In the genomic region with DNA sequence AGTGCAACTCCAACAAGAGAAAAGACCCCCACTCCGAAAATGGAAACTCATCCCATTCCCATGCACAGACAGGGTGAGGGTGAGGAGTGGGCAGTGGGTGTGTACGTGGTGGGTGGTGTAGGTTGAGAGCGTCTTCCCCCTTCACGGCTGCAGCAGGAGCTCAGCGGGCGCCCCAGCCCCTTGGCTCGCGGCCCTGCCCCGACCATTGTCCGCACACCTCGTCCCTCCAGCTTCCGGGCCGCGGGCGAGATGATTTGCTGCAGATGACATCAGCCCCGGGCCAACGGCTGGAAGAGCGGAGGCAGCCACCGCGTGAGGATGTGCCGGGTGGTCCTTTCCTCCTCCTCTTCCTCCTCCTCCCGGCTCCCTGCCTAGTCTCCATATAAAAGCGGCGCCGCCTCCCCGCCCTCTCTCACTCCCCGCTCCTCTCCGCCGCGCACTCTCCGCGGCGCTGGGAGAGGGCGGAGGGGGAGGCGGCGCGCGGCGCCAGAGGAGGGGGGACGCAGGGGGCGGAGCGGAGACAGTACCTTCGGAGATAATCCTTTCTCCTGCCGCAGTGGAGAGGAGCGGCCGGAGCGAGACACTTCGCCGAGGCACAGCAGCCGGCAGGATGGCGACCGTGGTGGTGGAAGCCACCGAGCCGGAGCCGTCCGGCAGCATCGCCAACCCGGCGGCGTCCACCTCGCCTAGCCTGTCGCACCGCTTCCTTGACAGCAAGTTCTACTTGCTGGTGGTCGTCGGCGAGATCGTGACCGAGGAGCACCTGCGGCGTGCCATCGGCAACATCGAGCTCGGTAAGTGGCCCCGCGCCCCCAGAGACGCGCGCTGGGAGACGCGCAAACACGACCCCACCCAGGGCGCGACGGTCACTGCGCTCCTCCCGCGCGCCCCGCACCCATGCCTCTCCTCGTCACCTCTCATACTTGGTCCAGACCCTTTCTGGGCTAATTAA, we compare ENCODE assay signal across 1 cellular context.
TF ChIP-seq lines count a peak whose summit lies in the region.

A gene (plus strand): TSS at position 554 of the 952 bp plus-strand sequence. CDS start 57 bp downstream, at position 611.

TF ChIP-seq in HEK293, 187 proteins besides CTCF, POLR2A, EP300 and RAD21 (continued from another document and continues in another):
- TF ChIP-seq ZNF610 (tag by site-specific recombination; IDR thresholded peaks at IDR 0.05; ENCODE audit: borderline replicate concordance) (peak; percentile 75; the same call in 1 of the 2 replicates), ZNF776 (tag by site-specific recombination; IDR thresholded peaks at IDR 0.05; ENCODE audit: borderline replicate concordance) (no peak), KLF7 (tag by site-specific recombination; IDR thresholded peaks at IDR 0.05; ENCODE audit: borderline replicate concordance) (peak; percentile 15; the same call in 1 of the 2 replicates), ZNF175 (tag by site-specific recombination; IDR thresholded peaks at IDR 0.05) (no peak), ZNF202 (tag by site-specific recombination; IDR thresholded peaks at IDR 0.05; ENCODE audit: borderline replicate concordance) (no peak), ZNF350 (tag by site-specific recombination; IDR thresholded peaks at IDR 0.05) (no peak), SP7 (tag by site-specific recombination; IDR thresholded peaks at IDR 0.05) (peak; percentile 66; the same call in 1 of the 2 replicates), ZNF530 (tag by site-specific recombination; IDR thresholded peaks at IDR 0.05; ENCODE audit: low read depth) (no peak), ZNF549 (tag by site-specific recombination; IDR thresholded peaks at IDR 0.05) (no peak), ZNF623 (tag by site-specific recombination; IDR thresholded peaks at IDR 0.05) (no peak), ZNF585B (tag by site-specific recombination; IDR thresholded peaks at IDR 0.05) (no peak), EGR2 (tag by site-specific recombination; IDR thresholded peaks at IDR 0.05; ENCODE audit: low read depth) (peak; percentile 92), ZNF521 (tag by site-specific recombination; IDR thresholded peaks at IDR 0.05) (no peak), YY1 (tag by site-specific recombination; IDR thresholded peaks at IDR 0.05) (peak; percentile 2; the same call in 1 of the 2 replicates), RBAK (tag by site-specific recombination; IDR thresholded peaks at IDR 0.05) (no peak), ZNF677 (tag by site-specific recombination; IDR thresholded peaks at IDR 0.05) (no peak), ZNF302 (tag by site-specific recombination; IDR thresholded peaks at IDR 0.05; ENCODE audit: low read depth) (no peak), ZNF426 (tag by site-specific recombination; IDR thresholded peaks at IDR 0.05) (no peak), ZNF664 (tag by site-specific recombination; IDR thresholded peaks at IDR 0.05) (no peak), ZNF157 (tag by site-specific recombination; IDR thresholded peaks at IDR 0.05) (no peak), GFI1B (tag by site-specific recombination; IDR thresholded peaks at IDR 0.05) (no peak; the same call in 1 of the 2 replicates), ZNF555 (tag by site-specific recombination; conservative IDR thresholded peaks at IDR 0.05) (no peak), ZNF660 (tag by site-specific recombination; IDR thresholded peaks at IDR 0.05) (peak; percentile 54; the same call in 1 of the 2 replicates), ZNF624 (tag by site-specific recombination; IDR thresholded peaks at IDR 0.05) (no peak), ZNF140 (tag by site-specific recombination; IDR thresholded peaks at IDR 0.05) (no peak), ZNF211 (tag by site-specific recombination; IDR thresholded peaks at IDR 0.05; ENCODE audit: low read depth) (no peak), ZFP3 (tag by site-specific recombination; IDR thresholded peaks at IDR 0.05; ENCODE audit: low read depth) (no peak), ZNF184 (tag by site-specific recombination; IDR thresholded peaks at IDR 0.05) (no peak), PRDM1 (tag by site-specific recombination; IDR thresholded peaks at IDR 0.05) (no peak), MZF1 (tag by site-specific recombination; IDR thresholded peaks at IDR 0.05; ENCODE audit: borderline replicate concordance) (0 out of 2 replicates have a peak, but pooled peaks have one; percentile 27), ZNF169 (tag by site-specific recombination; IDR thresholded peaks at IDR 0.05) (no peak), ZNF214 (tag by site-specific recombination; IDR thresholded peaks at IDR 0.05; ENCODE audit: borderline replicate concordance) (no peak), ZBTB20 (tag by site-specific recombination; IDR thresholded peaks at IDR 0.05) (peak; percentile 66; the same call in 1 of the 2 replicates), ZNF785 (tag by site-specific recombination; IDR thresholded peaks at IDR 0.05) (no peak), ZNF416 (tag by site-specific recombination; IDR thresholded peaks at IDR 0.05) (no peak), ZNF112 (tag by site-specific recombination; IDR thresholded peaks at IDR 0.05) (no peak), ZBTB21 (tag by site-specific recombination; IDR thresholded peaks at IDR 0.05) (0 out of 2 replicates have a peak, but pooled peaks have one; percentile 40), ZNF560 (tag by site-specific recombination; IDR thresholded peaks at IDR 0.05; ENCODE audit: borderline replicate concordance) (no peak), ZSCAN23 (tag by site-specific recombination; IDR thresholded peaks at IDR 0.05) (0 out of 2 replicates have a peak, but pooled peaks have one; percentile 21), ZNF777 (tag by site-specific recombination; IDR thresholded peaks at IDR 0.05; ENCODE audit: borderline replicate concordance) (no peak), KLF9 (tag by site-specific recombination; IDR thresholded peaks at IDR 0.05; ENCODE audit: low read depth) (no peak; the same call in 1 of the 2 replicates), WT1 (tag by site-specific recombination; IDR thresholded peaks at IDR 0.05) (peak; percentile 79), ZBTB8A (tag by site-specific recombination; IDR thresholded peaks at IDR 0.05) (no peak; the same call in 1 of the 2 replicates)
- TF ChIP-seq, protein P1, sequence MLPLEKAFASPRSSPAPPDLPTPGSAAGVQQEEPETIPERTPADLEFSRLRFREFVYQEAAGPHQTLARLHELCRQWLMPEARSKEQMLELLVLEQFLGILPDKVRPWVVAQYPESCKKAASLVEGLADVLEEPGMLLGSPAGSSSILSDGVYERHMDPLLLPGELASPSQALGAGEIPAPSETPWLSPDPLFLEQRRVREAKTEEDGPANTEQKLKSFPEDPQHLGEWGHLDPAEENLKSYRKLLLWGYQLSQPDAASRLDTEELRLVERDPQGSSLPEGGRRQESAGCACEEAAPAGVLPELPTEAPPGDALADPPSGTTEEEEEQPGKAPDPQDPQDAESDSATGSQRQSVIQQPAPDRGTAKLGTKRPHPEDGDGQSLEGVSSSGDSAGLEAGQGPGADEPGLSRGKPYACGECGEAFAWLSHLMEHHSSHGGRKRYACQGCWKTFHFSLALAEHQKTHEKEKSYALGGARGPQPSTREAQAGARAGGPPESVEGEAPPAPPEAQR (tag by site-specific recombination; IDR thresholded peaks at IDR 0.05) = no peak
- TF ChIP-seq, protein P2, sequence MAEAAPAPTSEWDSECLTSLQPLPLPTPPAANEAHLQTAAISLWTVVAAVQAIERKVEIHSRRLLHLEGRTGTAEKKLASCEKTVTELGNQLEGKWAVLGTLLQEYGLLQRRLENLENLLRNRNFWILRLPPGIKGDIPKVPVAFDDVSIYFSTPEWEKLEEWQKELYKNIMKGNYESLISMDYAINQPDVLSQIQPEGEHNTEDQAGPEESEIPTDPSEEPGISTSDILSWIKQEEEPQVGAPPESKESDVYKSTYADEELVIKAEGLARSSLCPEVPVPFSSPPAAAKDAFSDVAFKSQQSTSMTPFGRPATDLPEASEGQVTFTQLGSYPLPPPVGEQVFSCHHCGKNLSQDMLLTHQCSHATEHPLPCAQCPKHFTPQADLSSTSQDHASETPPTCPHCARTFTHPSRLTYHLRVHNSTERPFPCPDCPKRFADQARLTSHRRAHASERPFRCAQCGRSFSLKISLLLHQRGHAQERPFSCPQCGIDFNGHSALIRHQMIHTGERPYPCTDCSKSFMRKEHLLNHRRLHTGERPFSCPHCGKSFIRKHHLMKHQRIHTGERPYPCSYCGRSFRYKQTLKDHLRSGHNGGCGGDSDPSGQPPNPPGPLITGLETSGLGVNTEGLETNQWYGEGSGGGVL (tag by site-specific recombination; IDR thresholded peaks at IDR 0.05) = peak; percentile 97
- TF ChIP-seq, protein P3, sequence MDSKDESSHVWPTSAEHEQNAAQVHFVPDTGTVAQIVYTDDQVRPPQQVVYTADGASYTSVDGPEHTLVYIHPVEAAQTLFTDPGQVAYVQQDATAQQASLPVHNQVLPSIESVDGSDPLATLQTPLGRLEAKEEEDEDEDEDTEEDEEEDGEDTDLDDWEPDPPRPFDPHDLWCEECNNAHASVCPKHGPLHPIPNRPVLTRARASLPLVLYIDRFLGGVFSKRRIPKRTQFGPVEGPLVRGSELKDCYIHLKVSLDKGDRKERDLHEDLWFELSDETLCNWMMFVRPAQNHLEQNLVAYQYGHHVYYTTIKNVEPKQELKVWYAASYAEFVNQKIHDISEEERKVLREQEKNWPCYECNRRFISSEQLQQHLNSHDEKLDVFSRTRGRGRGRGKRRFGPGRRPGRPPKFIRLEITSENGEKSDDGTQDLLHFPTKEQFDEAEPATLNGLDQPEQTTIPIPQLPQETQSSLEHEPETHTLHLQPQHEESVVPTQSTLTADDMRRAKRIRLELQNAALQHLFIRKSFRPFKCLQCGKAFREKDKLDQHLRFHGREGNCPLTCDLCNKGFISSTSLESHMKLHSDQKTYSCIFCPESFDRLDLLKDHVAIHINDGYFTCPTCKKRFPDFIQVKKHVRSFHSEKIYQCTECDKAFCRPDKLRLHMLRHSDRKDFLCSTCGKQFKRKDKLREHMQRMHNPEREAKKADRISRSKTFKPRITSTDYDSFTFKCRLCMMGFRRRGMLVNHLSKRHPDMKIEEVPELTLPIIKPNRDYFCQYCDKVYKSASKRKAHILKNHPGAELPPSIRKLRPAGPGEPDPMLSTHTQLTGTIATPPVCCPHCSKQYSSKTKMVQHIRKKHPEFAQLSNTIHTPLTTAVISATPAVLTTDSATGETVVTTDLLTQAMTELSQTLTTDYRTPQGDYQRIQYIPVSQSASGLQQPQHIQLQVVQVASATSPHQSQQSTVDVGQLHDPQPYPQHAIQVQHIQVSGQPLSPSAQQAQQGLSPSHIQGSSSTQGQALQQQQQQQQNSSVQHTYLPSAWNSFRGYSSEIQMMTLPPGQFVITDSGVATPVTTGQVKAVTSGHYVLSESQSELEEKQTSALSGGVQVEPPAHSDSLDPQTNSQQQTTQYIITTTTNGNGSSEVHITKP (tag by site-specific recombination; IDR thresholded peaks at IDR 0.05) = peak; percentile 78
- TF ChIP-seq, protein P4, sequence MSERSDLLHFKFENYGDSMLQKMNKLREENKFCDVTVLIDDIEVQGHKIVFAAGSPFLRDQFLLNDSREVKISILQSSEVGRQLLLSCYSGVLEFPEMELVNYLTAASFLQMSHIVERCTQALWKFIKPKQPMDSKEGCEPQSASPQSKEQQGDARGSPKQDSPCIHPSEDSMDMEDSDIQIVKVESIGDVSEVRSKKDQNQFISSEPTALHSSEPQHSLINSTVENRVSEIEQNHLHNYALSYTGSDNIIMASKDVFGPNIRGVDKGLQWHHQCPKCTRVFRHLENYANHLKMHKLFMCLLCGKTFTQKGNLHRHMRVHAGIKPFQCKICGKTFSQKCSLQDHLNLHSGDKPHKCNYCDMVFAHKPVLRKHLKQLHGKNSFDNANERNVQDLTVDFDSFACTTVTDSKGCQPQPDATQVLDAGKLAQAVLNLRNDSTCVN (tag by site-specific recombination; optimal IDR thresholded peaks at IDR 0.05) = peak; percentile 97
- TF ChIP-seq, protein P5, sequence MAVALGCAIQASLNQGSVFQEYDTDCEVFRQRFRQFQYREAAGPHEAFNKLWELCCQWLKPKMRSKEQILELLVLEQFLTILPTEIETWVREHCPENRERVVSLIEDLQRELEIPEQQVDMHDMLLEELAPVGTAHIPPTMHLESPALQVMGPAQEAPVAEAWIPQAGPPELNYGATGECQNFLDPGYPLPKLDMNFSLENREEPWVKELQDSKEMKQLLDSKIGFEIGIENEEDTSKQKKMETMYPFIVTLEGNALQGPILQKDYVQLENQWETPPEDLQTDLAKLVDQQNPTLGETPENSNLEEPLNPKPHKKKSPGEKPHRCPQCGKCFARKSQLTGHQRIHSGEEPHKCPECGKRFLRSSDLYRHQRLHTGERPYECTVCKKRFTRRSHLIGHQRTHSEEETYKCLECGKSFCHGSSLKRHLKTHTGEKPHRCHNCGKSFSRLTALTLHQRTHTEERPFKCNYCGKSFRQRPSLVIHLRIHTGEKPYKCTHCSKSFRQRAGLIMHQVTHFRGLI (tag by site-specific recombination; IDR thresholded peaks at IDR 0.05) = no peak
- TF ChIP-seq, protein P6, sequence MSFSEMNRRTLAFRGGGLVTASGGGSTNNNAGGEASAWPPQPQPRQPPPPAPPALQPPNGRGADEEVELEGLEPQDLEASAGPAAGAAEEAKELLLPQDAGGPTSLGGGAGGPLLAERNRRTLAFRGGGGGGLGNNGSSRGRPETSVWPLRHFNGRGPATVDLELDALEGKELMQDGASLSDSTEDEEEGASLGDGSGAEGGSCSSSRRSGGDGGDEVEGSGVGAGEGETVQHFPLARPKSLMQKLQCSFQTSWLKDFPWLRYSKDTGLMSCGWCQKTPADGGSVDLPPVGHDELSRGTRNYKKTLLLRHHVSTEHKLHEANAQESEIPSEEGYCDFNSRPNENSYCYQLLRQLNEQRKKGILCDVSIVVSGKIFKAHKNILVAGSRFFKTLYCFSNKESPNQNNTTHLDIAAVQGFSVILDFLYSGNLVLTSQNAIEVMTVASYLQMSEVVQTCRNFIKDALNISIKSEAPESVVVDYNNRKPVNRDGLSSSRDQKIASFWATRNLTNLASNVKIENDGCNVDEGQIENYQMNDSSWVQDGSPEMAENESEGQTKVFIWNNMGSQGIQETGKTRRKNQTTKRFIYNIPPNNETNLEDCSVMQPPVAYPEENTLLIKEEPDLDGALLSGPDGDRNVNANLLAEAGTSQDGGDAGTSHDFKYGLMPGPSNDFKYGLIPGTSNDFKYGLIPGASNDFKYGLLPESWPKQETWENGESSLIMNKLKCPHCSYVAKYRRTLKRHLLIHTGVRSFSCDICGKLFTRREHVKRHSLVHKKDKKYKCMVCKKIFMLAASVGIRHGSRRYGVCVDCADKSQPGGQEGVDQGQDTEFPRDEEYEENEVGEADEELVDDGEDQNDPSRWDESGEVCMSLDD (tag by site-specific recombination; IDR thresholded peaks at IDR 0.05) = peak; percentile 45; the same call in 1 of the 2 replicates
